ENCODE assay signal across 19 cellular contexts in the genomic region with DNA sequence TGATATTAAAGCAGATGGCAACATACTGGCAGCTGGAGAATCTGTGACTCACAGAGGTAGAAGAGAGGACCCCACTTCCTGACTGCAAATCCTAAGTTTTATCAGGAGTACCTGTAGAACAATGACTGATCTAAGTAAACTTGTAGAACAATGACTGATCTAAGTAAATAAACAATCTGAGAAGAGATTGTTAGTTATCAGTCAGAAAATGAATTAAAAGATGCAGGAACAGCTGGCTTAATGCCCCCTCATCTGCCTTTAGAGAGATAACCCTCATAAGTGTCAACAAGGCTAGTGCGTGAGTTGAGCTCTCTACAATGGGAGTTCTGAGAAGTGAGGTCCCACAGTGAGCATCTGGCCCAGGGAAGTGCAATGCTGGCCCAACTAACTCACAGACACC. TPM values are rescaled to one million over a fixed set of nuclear protein-coding genes. Genes with fewer than 3 reads are reported as not detected.
DNase-seq lines count a peak whose midpoint lies in the region; ATAC-seq and TF ChIP-seq lines count a peak whose summit lies in the region.
"Had no signal": no experiment of that assay in that cellular context is flagged by ENCODE, and none has a peak within 500 bp of the region (broad histone marks: within the 10 kb centered on the region; RNA-seq: fewer than 3 reads in every experiment).

No MANE protein-coding gene starts in this region.

- peaks cover 0 to 21% (median 4%) of the 10 kb centered on the region in 3 donors for H3K36me3 Mint-ChIP-seq in naive thymus-derived CD8-positive, alpha-beta T cell
- peaks cover 6% of the 10 kb centered on the region for H3K36me3 Mint-ChIP-seq in MCF 10A (ENCODE audit: insufficient read depth, unreplicated experiment)

- H3K27ac ChIP-seq in RWPE2 (ENCODE audit: poor library complexity, severe bottlenecking), result no peak overlapping the region
- H3K27ac ChIP-seq in foreskin keratinocyte, result no peak overlapping the region
- no peak overlapping the region for H3K27ac ChIP-seq in dorsolateral prefrontal cortex

- H3K27me3 Mint-ChIP-seq in naive thymus-derived CD8-positive, alpha-beta T cell, result no peaks in the 10 kb centered on the region
- no peaks in the 10 kb centered on the region for H3K27me3 Mint-ChIP-seq in MCF 10A (ENCODE audit: insufficient read depth, unreplicated experiment)

- H3K27ac Mint-ChIP-seq in naive thymus-derived CD8-positive, alpha-beta T cell, result peak overlapping the region in 6 of 10 donors; percentile 9 to 55 (median 20)
- no peak overlapping the region for H3K27ac Mint-ChIP-seq in MCF 10A (ENCODE audit: low read depth, unreplicated experiment)
- H3K27ac Mint-ChIP-seq: H9 had no signal

- no peak for TF ChIP-seq CTCF in RWPE2 (IDR thresholded peaks at IDR 0.05; ENCODE audit: poor library complexity, severe bottlenecking)
- TF ChIP-seq CTCF in foreskin keratinocyte (conservative IDR thresholded peaks at IDR 0.05), result no peak
- no peak for TF ChIP-seq CTCF in MCF 10A (IDR thresholded peaks at IDR 0.05; ENCODE audit: unreplicated experiment)
- no peak for TF ChIP-seq CTCF in dorsolateral prefrontal cortex (IDR thresholded peaks at IDR 0.05 in 54 of 56, conservative IDR thresholded peaks at IDR 0.05 in 2 of 56; ENCODE audit: low read depth in 1 of 56, partially characterized antibody in 56 of 56)

- H3K4me3 ChIP-seq in RWPE2 (ENCODE audit: severe bottlenecking), result no peak overlapping the region
- H3K4me3 ChIP-seq in dorsolateral prefrontal cortex, result no peak overlapping the region
- H3K4me3 ChIP-seq: GM12878 had no signal

- H3K4me3 Mint-ChIP-seq in naive thymus-derived CD8-positive, alpha-beta T cell, result no peak overlapping the region
- no peak overlapping the region for H3K4me3 Mint-ChIP-seq in MCF 10A (ENCODE audit: unreplicated experiment)
- H3K4me3 Mint-ChIP-seq: H9 had no signal

- H3K9me3 Mint-ChIP-seq in naive thymus-derived CD8-positive, alpha-beta T cell, result no peaks in the 10 kb centered on the region
- no peaks in the 10 kb centered on the region for H3K9me3 Mint-ChIP-seq in MCF 10A (ENCODE audit: unreplicated experiment)
- H3K9me3 Mint-ChIP-seq: H9 had no signal

- H3K27me3 ChIP-seq in RWPE2 (ENCODE audit: insufficient read depth, poor library complexity, severe bottlenecking) (no peaks in the 10 kb centered on the region), foreskin keratinocyte (no peaks in the 10 kb centered on the region), dorsolateral prefrontal cortex (no peaks in the 10 kb centered on the region)

- CTCF ChIA-PET in MCF 10A (lab: Yijun Ruan, JAX), result interaction anchor here (0.8 to 4.6 kb wide), 2 partner anchors 109 to 296 kb away, joined by 5 to 60 read pairs; no protein-coding TSS in a partner anchor

- BruUV-seq in MCF 10A (replicated peaks; lab: Mats Ljungman, UMichigan), result no TSS peak

- H3K4me1 Mint-ChIP-seq in naive thymus-derived CD8-positive, alpha-beta T cell, result peaks cover 0 to 12% (median 5%) of the 10 kb centered on the region in 4 donors
- peaks cover 6% of the 10 kb centered on the region for H3K4me1 Mint-ChIP-seq in MCF 10A (ENCODE audit: insufficient read depth, unreplicated experiment)
- H3K4me1 Mint-ChIP-seq: H9 had no signal

- intact Hi-C loops in MCF 10A (cut with micrococcal nuclease), result no loop called here
- intact Hi-C loops in dorsolateral prefrontal cortex (cut with DNase I), result loop anchor here in 1 of 2 donors (10.0 kb wide), 1 partner anchor 290 kb away; no protein-coding TSS in a partner anchor

- H3K9me3 ChIP-seq in RWPE2 (ENCODE audit: severe bottlenecking), result no peaks in the 10 kb centered on the region

- POLR2A ChIA-PET in naive thymus-derived CD8-positive, alpha-beta T cell (lab: Charles Lee), result no interaction called here
- POLR2A ChIA-PET in MCF 10A (lab: Yijun Ruan, JAX), result interaction anchor here (0.8 to 1.0 kb wide), 3 partner anchors 9 to 16 kb away, joined by 3 to 6 read pairs (median 3); a partner anchor contains a TSS

- peaks cover 22% of the 10 kb centered on the region for H3K36me3 ChIP-seq in RWPE2 (ENCODE audit: low read depth)

- DNase-seq in NCI-H82 (lab: John Stamatoyannopoulos, UW), result peak; percentile 8
- DNase-seq in NCI-H82 treated with DMSO at 0.1 percent for 48 hours (lab: John Stamatoyannopoulos, UW; ENCODE audit: unreplicated experiment), result no peak
- no peak for DNase-seq in RWPE2 (ENCODE audit: low spot score)
- DNase-seq in foreskin keratinocyte, result no peak
- DNase-seq in naive thymus-derived CD8-positive, alpha-beta T cell, result no peak
- no peak for DNase-seq in MCF 10A (ENCODE audit: unreplicated experiment)
- no peak for DNase-seq in NCI-H526 treated with DMSO at 0.1 percent for 48 hours (lab: John Stamatoyannopoulos, UW)
- no peak for DNase-seq in dorsolateral prefrontal cortex
- DNase-seq: C1 segment of cervical spinal cord, DMS153, H9, Karpas-422, NCI-H2081, NCI-H2227 treated with DMSO at 0.1 percent for 48 hours, NCI-H69, Right ventricle myocardium superior had no signal

- ATAC-seq in RWPE2 (ENCODE audit: low read depth), result peak; percentile 68
- ATAC-seq in foreskin keratinocyte, result peak; percentile 50
- ATAC-seq in naive thymus-derived CD8-positive, alpha-beta T cell, result no peak
- ATAC-seq: GM12878, HepG2 had no signal

- peaks cover 17% of the 10 kb centered on the region for H3K4me1 ChIP-seq in RWPE2 (ENCODE audit: insufficient read depth, poor library complexity, severe bottlenecking)
- H3K4me1 ChIP-seq in foreskin keratinocyte, result peaks cover 13% of the 10 kb centered on the region

RNA-seq across cellular contexts. Expression of a gene that starts 14.6 kb away (rescaled TPM):
- total RNA-seq in foreskin keratinocyte (17.5 and 18.9 TPM in 2 replicates), MCF 10A (2022) (30.9 and 31.9 TPM in 2 replicates), dorsolateral prefrontal cortex (10 to 100 TPM; 18.7 to 51.8 (median 32.6) TPM)
- polyA plus RNA-seq in foreskin keratinocyte, result 5.7 and 7.3 TPM in 2 replicates
- total RNA-seq in naive thymus-derived CD8-positive, alpha-beta T cell, result 10 to 100 TPM; 27.6 to 28.1 TPM
- 10 to 100 TPM in 1 of 3 donors, 1 to 10 TPM in 2; 4.6 to 10.3 (median 5.1) TPM for polyA plus RNA-seq in naive thymus-derived CD8-positive, alpha-beta T cell

RNA-seq across cellular contexts. Expression of a gene that starts 15.1 kb away (rescaled TPM):
- total RNA-seq in foreskin keratinocyte (34.9 and 41.3 TPM in 2 replicates), MCF 10A (2022) (47.7 and 50.0 TPM in 2 replicates), dorsolateral prefrontal cortex (10 to 100 TPM; 38.0 to 79.6 (median 57.5) TPM)
- polyA plus RNA-seq in foreskin keratinocyte, result 16.8 and 22.2 TPM in 2 replicates
- total RNA-seq in naive thymus-derived CD8-positive, alpha-beta T cell, result 10 to 100 TPM; 37.7 to 44.0 TPM
- polyA plus RNA-seq in naive thymus-derived CD8-positive, alpha-beta T cell, result 10 to 100 TPM; 29.9 to 42.9 (median 36.7) TPM

RNA-seq across cellular contexts. Expression of a gene that starts 48.0 kb away (rescaled TPM):
- total RNA-seq in foreskin keratinocyte (0.21 and 0.31 TPM in 2 replicates), MCF 10A (2022) (not detected in 2 replicates), dorsolateral prefrontal cortex (under 1 TPM in 38 of 120 experiments, not detected in 82; 0.22 to 0.74 (median 0.35) TPM)
- 0.22 and 0.25 TPM in 2 replicates for polyA plus RNA-seq in foreskin keratinocyte
- under 1 TPM in 1 of 2 experiments, not detected in 1; 0.26 TPM for total RNA-seq in naive thymus-derived CD8-positive, alpha-beta T cell
- under 1 TPM in 1 of 3 donors, not detected in 2; 0.27 TPM for polyA plus RNA-seq in naive thymus-derived CD8-positive, alpha-beta T cell
- total RNA-seq: G401, H9, HepG2 had no signal

Comparison
In these comparisons a context has a peak if more than half of its experiments do, and no peak if none do; other contexts are left out.
1. ATAC-seq: peak in RWPE2 (single experiment) and foreskin keratinocyte (single experiment); none in naive thymus-derived CD8-positive, alpha-beta T cell (0 of 2).